In genomic region chr3:13419356-13420050, GRCh38 we compare ENCODE assay signal across 2 cellular contexts.
TF ChIP-seq lines count a peak whose summit lies in the region.

No MANE protein-coding gene starts in this region.

TF ChIP-seq in WTC11, 78 proteins besides CTCF, POLR2A, EP300 and RAD21 (continued from another document):
- TF ChIP-seq ARID4B (CRISPR knock-in tag; IDR thresholded peaks at IDR 0.05; ENCODE audit: borderline replicate concordance) (no peak), ZBTB21 (CRISPR knock-in tag; IDR thresholded peaks at IDR 0.05; ENCODE audit: borderline replicate concordance) (no peak), TP53 (CRISPR knock-in tag; IDR thresholded peaks at IDR 0.05) (no peak), JAZF1 (CRISPR knock-in tag; IDR thresholded peaks at IDR 0.05) (no peak), CDX4 (CRISPR knock-in tag; IDR thresholded peaks at IDR 0.05; ENCODE audit: borderline replicate concordance) (no peak), MLX (CRISPR knock-in tag; IDR thresholded peaks at IDR 0.05) (no peak), NFYB (CRISPR knock-in tag; conservative IDR thresholded peaks at IDR 0.05; ENCODE audit: low read depth) (no peak), E2F5 (CRISPR knock-in tag; IDR thresholded peaks at IDR 0.05) (0 out of 2 replicates have a peak, but pooled peaks have one; percentile 16), ZNF396 (CRISPR knock-in tag; IDR thresholded peaks at IDR 0.05; ENCODE audit: borderline replicate concordance) (no peak), JUN (CRISPR knock-in tag; IDR thresholded peaks at IDR 0.05) (no peak), FOXP1 (CRISPR knock-in tag; IDR thresholded peaks at IDR 0.05; ENCODE audit: borderline replicate concordance) (peak; percentile 68; the same call in 1 of the 2 replicates), SMAD4 (CRISPR knock-in tag; IDR thresholded peaks at IDR 0.05) (no peak), ZSCAN18 (CRISPR knock-in tag; IDR thresholded peaks at IDR 0.05) (no peak)

TF ChIP-seq in HepG2, 621 proteins besides CTCF, POLR2A, EP300 and RAD21 (continued from another document and continues in another):
- TF ChIP-seq LCORL (IDR thresholded peaks at IDR 0.05) (no peak), LCORL (CRISPR knock-in tag; IDR thresholded peaks at IDR 0.05) (peak; percentile 63), MXD1 (CRISPR knock-in tag; IDR thresholded peaks at IDR 0.05) (no peak; the same call in 1 of the 2 replicates), ZNF230 (CRISPR knock-in tag; IDR thresholded peaks at IDR 0.05) (no peak), RBM39 (IDR thresholded peaks at IDR 0.05; ENCODE audit: low read depth, low read length, poor library complexity, severe bottlenecking) (peak; percentile 68), MAF1 (CRISPR knock-in tag; IDR thresholded peaks at IDR 0.05; ENCODE audit: borderline replicate concordance) (0 out of 2 replicates have a peak, but pooled peaks have one; percentile 40), THAP9 (CRISPR knock-in tag; IDR thresholded peaks at IDR 0.05; ENCODE audit: borderline replicate concordance) (peak; percentile 41; the same call in 1 of the 2 replicates), PHF20 (CRISPR knock-in tag; IDR thresholded peaks at IDR 0.05) (peak; percentile 3; the same call in 1 of the 2 replicates), UBTF (CRISPR knock-in tag; IDR thresholded peaks at IDR 0.05) (peak; percentile 66; the same call in 1 of the 2 replicates), SIN3A (IDR thresholded peaks at IDR 0.05; ENCODE audit: borderline replicate concordance, low read depth, low read length) (peak; percentile 33; the same call in 1 of the 2 replicates), YY1 (IDR thresholded peaks at IDR 0.05; ENCODE audit: insufficient read depth, insufficient replicate concordance, low read depth, low read length) (peak; percentile 64), ZNF83 (CRISPR knock-in tag; IDR thresholded peaks at IDR 0.05; ENCODE audit: borderline replicate concordance) (no peak), FOXC1 (CRISPR knock-in tag; IDR thresholded peaks at IDR 0.05; ENCODE audit: borderline replicate concordance) (peak; percentile 75), NKX3-1 (CRISPR knock-in tag; IDR thresholded peaks at IDR 0.05) (0 out of 2 replicates have a peak, but pooled peaks have one; percentile 53), HNF4A (CRISPR knock-in tag; IDR thresholded peaks at IDR 0.05) (no peak), PATZ1 (CRISPR knock-in tag; IDR thresholded peaks at IDR 0.05) (no peak), TERF1 (CRISPR knock-in tag; IDR thresholded peaks at IDR 0.05) (0 out of 2 replicates have a peak, but pooled peaks have one; percentile 28), KDM1A (CRISPR knock-in tag; IDR thresholded peaks at IDR 0.05) (no peak), ZNF558 (CRISPR knock-in tag; IDR thresholded peaks at IDR 0.05; ENCODE audit: borderline replicate concordance) (peak; percentile 71; the same call in 1 of the 2 replicates), KAT2B (IDR thresholded peaks at IDR 0.05; ENCODE audit: borderline replicate concordance, low read depth, low read length) (no peak), MTA1 (CRISPR knock-in tag; IDR thresholded peaks at IDR 0.05; ENCODE audit: borderline replicate concordance) (peak; percentile 18; the same call in 1 of the 2 replicates), GTF3A (CRISPR knock-in tag; conservative IDR thresholded peaks at IDR 0.05) (no peak), ZNF629 (CRISPR knock-in tag; conservative IDR thresholded peaks at IDR 0.05) (no peak), ZNF747 (CRISPR knock-in tag; IDR thresholded peaks at IDR 0.05; ENCODE audit: borderline replicate concordance) (peak; percentile 61; the same call in 1 of the 2 replicates), RAD51 (IDR thresholded peaks at IDR 0.05; ENCODE audit: borderline replicate concordance) (no peak), ZNF256 (CRISPR knock-in tag; conservative IDR thresholded peaks at IDR 0.05) (0 out of 2 replicates have a peak, but pooled peaks have one; percentile 18), CREB3 (CRISPR knock-in tag; IDR thresholded peaks at IDR 0.05) (0 out of 2 replicates have a peak, but pooled peaks have one; percentile 67), ZSCAN22 (CRISPR knock-in tag; IDR thresholded peaks at IDR 0.05) (0 out of 2 replicates have a peak, but pooled peaks have one; percentile 36), GLI4 (CRISPR knock-in tag; IDR thresholded peaks at IDR 0.05; ENCODE audit: borderline replicate concordance) (peak; percentile 70; the same call in 1 of the 2 replicates), DMAP1 (CRISPR knock-in tag; IDR thresholded peaks at IDR 0.05) (peak; percentile 55; the same call in 1 of the 2 replicates), ZNF329 (CRISPR knock-in tag; IDR thresholded peaks at IDR 0.05; ENCODE audit: low read depth) (0 out of 2 replicates have a peak, but pooled peaks have one; percentile 63), NCOR1 (IDR thresholded peaks at IDR 0.05; ENCODE audit: borderline replicate concordance, low read length) (no peak), TAF1 (CRISPR knock-in tag; IDR thresholded peaks at IDR 0.05) (0 out of 2 replicates have a peak, but pooled peaks have one; percentile 10), CHCHD3 (CRISPR knock-in tag; IDR thresholded peaks at IDR 0.05) (no peak), ETV5 (CRISPR knock-in tag; IDR thresholded peaks at IDR 0.05; ENCODE audit: borderline replicate concordance) (0 out of 2 replicates have a peak, but pooled peaks have one; percentile 4), ZBTB14 (CRISPR knock-in tag; IDR thresholded peaks at IDR 0.05) (no peak; the same call in 1 of the 2 replicates), TRIM22 (IDR thresholded peaks at IDR 0.05) (no peak), ZNF260 (CRISPR knock-in tag; IDR thresholded peaks at IDR 0.05; ENCODE audit: borderline replicate concordance, low read depth) (no peak), ZSCAN21 (CRISPR knock-in tag; IDR thresholded peaks at IDR 0.05; ENCODE audit: borderline replicate concordance) (0 out of 2 replicates have a peak, but pooled peaks have one; percentile 9), JDP2 (CRISPR knock-in tag; IDR thresholded peaks at IDR 0.05; ENCODE audit: borderline replicate concordance) (no peak), CBX1 (IDR thresholded peaks at IDR 0.05; ENCODE audit: low read depth) (no peak), CBX5 (CRISPR knock-in tag; IDR thresholded peaks at IDR 0.05; ENCODE audit: borderline replicate concordance) (no peak), FOXO4 (CRISPR knock-in tag; conservative IDR thresholded peaks at IDR 0.05) (0 out of 2 replicates have a peak, but pooled peaks have one; percentile 64), GATAD2A (CRISPR knock-in tag; IDR thresholded peaks at IDR 0.05) (no peak), ZBTB7B (CRISPR knock-in tag; IDR thresholded peaks at IDR 0.05) (0 out of 2 replicates have a peak, but pooled peaks have one; percentile 30), CREBL2 (CRISPR knock-in tag; IDR thresholded peaks at IDR 0.05; ENCODE audit: borderline replicate concordance) (0 out of 2 replicates have a peak, but pooled peaks have one; percentile 62), ZSCAN31 (CRISPR knock-in tag; IDR thresholded peaks at IDR 0.05; ENCODE audit: low read depth) (peak; percentile 65; the same call in 1 of the 2 replicates)
